17 cellular contexts compared by ENCODE assay signal in the genomic region with DNA sequence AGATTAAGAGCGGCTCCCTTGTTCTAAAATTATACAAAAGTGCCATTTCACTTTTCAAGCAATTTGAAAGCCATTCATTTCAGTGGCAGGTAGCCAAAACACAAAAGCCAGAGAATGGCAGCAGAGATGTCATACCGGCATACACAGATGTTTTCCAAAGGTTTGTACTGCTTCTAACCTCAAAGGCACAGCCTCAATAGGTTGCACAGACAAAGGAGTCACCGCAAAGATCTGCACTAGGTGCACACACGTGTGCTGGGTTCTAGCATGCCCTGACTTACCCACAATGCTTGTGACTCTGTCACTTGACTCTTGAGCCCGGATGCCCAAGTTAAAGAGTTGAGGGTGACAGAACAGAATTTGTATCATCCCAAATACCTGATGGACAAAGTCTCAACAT.
"Had no signal": no experiment of that assay in that cellular context is flagged by ENCODE, and none has a peak within 500 bp of the region (broad histone marks: within the 10 kb centered on the region; RNA-seq: fewer than 3 reads in every experiment).

No MANE protein-coding gene starts in this region.

- H3K9me3 ChIP-seq: heart left ventricle, spleen, tibial artery, upper lobe of right lung, vagina had no signal

- DNase-seq: effector memory CD4-positive, alpha-beta T cell; heart left ventricle; hippocampal formation; left colon; left ventricle myocardium superior; naive thymus-derived CD4-positive, alpha-beta T cell; posterior cingulate gyrus; spleen; stimulated activated CD4-positive, alpha-beta T cell treated with anti-CD3 and anti-CD28 coated beads, Interleukin-15, amount 100 ng/mL, for 24 hours; stimulated activated CD4-positive, alpha-beta T cell treated with anti-CD3 and anti-CD28 coated beads, Interleukin-1b, Interleukin-23, amount 100 ng/mL, for 48 hours; stimulated activated CD4-positive, alpha-beta T cell treated with anti-CD3 and anti-CD28 coated beads, Interleukin-4, amount 100 ng/mL, for 24 hours; tibial artery; upper lobe of right lung had no signal

- ATAC-seq: esophagus mucosa; heart left ventricle; left colon; left ventricle myocardium superior; naive thymus-derived CD4-positive, alpha-beta T cell; sciatic nerve; stimulated activated memory B cell treated with anti-CD40 and anti-IgM and Interleukin-4, amounts not matched to agents 10 μg/mL and 1 μg/mL and 100 μg/mL, for 72 hours; upper lobe of right lung had no signal

- H3K4me3 ChIP-seq: heart left ventricle, spleen, tibial artery, upper lobe of right lung, vagina had no signal

- H3K27ac ChIP-seq: heart left ventricle, spleen, tibial artery, upper lobe of right lung, vagina had no signal

- H3K36me3 ChIP-seq: heart left ventricle, spleen, tibial artery, upper lobe of right lung, vagina had no signal

- H3K27me3 ChIP-seq: heart left ventricle, spleen, tibial artery, upper lobe of right lung, vagina had no signal
